1 cellular context compared by ENCODE assay signal in the genomic region with DNA sequence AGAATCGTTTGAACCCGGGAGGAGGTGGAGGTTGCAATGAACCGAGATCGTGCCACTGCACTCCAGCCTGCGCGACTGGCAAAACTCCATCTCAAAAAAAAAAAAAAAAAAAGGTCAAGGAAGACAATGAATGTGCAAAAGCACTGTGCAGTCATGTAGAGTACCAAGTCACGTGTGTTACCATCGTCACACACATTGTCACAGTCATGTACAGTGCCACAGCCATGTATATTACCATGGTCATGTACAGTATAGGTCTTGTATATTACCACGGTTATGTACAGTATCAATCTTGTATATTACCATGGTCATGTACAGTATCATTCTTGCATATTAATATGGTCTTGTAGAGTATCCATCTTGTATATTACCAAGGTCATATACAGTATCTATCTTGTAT.
TF ChIP-seq lines count a peak whose summit lies in the region.

No MANE protein-coding gene starts in this region.

TF ChIP-seq in HCT116, 20 proteins besides CTCF, POLR2A, EP300 and RAD21 (continued from another document):
- TF ChIP-seq ZBTB33 (IDR thresholded peaks at IDR 0.05; ENCODE audit: extremely low read depth, insufficient replicate concordance, low read length) (no peak), ATF3 (IDR thresholded peaks at IDR 0.05) (no peak), EGR1 (IDR thresholded peaks at IDR 0.05; ENCODE audit: low read depth) (no peak), JUND (IDR thresholded peaks at IDR 0.05) (no peak), FOSL1 (IDR thresholded peaks at IDR 0.05; ENCODE audit: low read depth) (no peak), ZNF274 (IDR thresholded peaks at IDR 0.05; ENCODE audit: low read depth, low read length) (no peak), POLR2AphosphoS5 (IDR thresholded peaks at IDR 0.05; ENCODE audit: low read depth, low read length) (no peak), EZH2 (IDR thresholded peaks at IDR 0.05) (no peak), EZH2phosphoT487 (IDR thresholded peaks at IDR 0.05; ENCODE audit: borderline replicate concordance) (no peak), CEBPB (IDR thresholded peaks at IDR 0.05; ENCODE audit: low read depth) (no peak), TCF7L2 (IDR thresholded peaks at IDR 0.05; ENCODE audit: borderline replicate concordance, extremely low read depth, insufficient read depth, insufficient read length) (no peak), ZFX (IDR thresholded peaks at IDR 0.05) (no peak)
- TF ChIP-seq, protein P1, sequence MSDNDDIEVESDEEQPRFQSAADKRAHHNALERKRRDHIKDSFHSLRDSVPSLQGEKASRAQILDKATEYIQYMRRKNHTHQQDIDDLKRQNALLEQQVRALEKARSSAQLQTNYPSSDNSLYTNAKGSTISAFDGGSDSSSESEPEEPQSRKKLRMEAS (IDR thresholded peaks at IDR 0.05), result no peak
TF ChIP-seq in HCT116: peak in this region for 0.
